In genomic region chr16:79449906-79450305, GRCh38 we compare ENCODE assay signal across 21 cellular contexts.
"Had no signal": no experiment of that assay in that cellular context is flagged by ENCODE, and none has a peak within 500 bp of the region (broad histone marks: within the 10 kb centered on the region; RNA-seq: fewer than 3 reads in every experiment).

No MANE protein-coding gene starts in this region.

- H3K4me3 ChIP-seq: K562, SJCRH30 had no signal

- H3K9me3 ChIP-seq: SJCRH30 had no signal

- H3K27ac ChIP-seq: HL-60, KMS-11, SJCRH30 had no signal

- H3K9ac ChIP-seq: KMS-11 had no signal

- H3K36me3 ChIP-seq: SJCRH30 had no signal

- H3K27me3 ChIP-seq: SJCRH30 had no signal

- H3K4me1 ChIP-seq: SJCRH30 had no signal

- H3K4me2 ChIP-seq: KMS-11 had no signal

- DNase-seq: Kasumi-1, MM.1S, NCI-H1092 treated with DMSO at 0.1 percent for 48 hours, NCI-H1436, NCI-H187, NCI-H2029, NCI-H2081 treated with DMSO at 0.1 percent for 48 hours, NCI-H2171, NCI-H226, NCI-H446, NCI-H510A, NCI-H524 treated with DMSO at 0.1 percent for 48 hours, NCI-H69, NCI-H774, RPMI8226, SHP77 treated with DMSO at 0.1 percent for 48 hours, SJCRH30 had no signal

- ATAC-seq: K562, SK-N-SH treated with all-trans-retinoic acid at 6 μM for 48 hours had no signal
